Comparison of ENCODE assay signal across 11 cellular contexts in genomic region chr1:206506405-206506802, GRCh38. TPM values are rescaled to one million over a fixed set of nuclear protein-coding genes. Genes with fewer than 3 reads are reported as not detected.
A peak's percentile ranks its signal among the peaks of the same experiment; 100 is the strongest.
DNase-seq lines count a peak whose midpoint lies in the region; ATAC-seq and TF ChIP-seq lines count a peak whose summit lies in the region.
"Had no signal": no experiment of that assay in that cellular context is flagged by ENCODE, and none has a peak within 500 bp of the region (broad histone marks: within the 10 kb centered on the region; RNA-seq: fewer than 3 reads in every experiment).

No MANE protein-coding gene starts in this region.

- H3K36me3 ChIP-seq in CD4-positive, alpha-beta memory T cell (ENCODE audit: insufficient read depth, low read length), result no peaks in the 10 kb centered on the region
- H3K36me3 ChIP-seq in IMR-90 (ENCODE audit: control insufficient read depth, insufficient read depth, low read length) (no peaks in the 10 kb centered on the region), osteoblast (ENCODE audit: insufficient read depth, low read length) (no peaks in the 10 kb centered on the region), Karpas-422 (ENCODE audit: insufficient read depth, low read length) (no peaks in the 10 kb centered on the region)
- H3K36me3 ChIP-seq: gastroesophageal sphincter had no signal

- 0 out of 2 replicates have a peak overlapping the region, but pooled peaks have one; percentile 6 for H2BK120ac ChIP-seq in IMR-90 (ENCODE audit: low read depth, low read length)

- H3K56ac ChIP-seq in IMR-90 (ENCODE audit: extremely low read depth, insufficient read depth, low read length), result no peak overlapping the region

- DNase-seq in CD4-positive, alpha-beta memory T cell, result no peak
- DNase-seq in IMR-90 (no peak), osteoblast (ENCODE audit: insufficient read length, low spot score, missing footprints) (peak; percentile 75), Karpas-422 (no peak)
- DNase-seq in effector memory CD8-positive, alpha-beta T cell, result no peak
- no peak for DNase-seq in stimulated activated naive CD4-positive, alpha-beta T cell (lab: John Stamatoyannopoulos, UW)
- DNase-seq: NCI-H2029 treated with DMSO at 0.1 percent for 48 hours had no signal

- no TSS peak for BruUV-seq in IMR-90 (replicated peaks; lab: Mats Ljungman, UMichigan)

- ATAC-seq in IMR-90 (ENCODE audit: low read depth), result no peak
- ATAC-seq in effector memory CD8-positive, alpha-beta T cell (replicated peaks), result no peak
- ATAC-seq in GM21526 (IDR thresholded peaks at IDR 0.05; ENCODE audit: low FRiP score, unreplicated experiment), result no peak
- ATAC-seq in GM21717 (IDR thresholded peaks at IDR 0.05; ENCODE audit: unreplicated experiment), result no peak

- H3K27me3 Mint-ChIP-seq in CD4-positive, alpha-beta memory T cell, result peaks cover 6 to 8% of the 10 kb centered on the region in 2 donors
- peaks cover 12 to 23% of the 10 kb centered on the region in 2 donors for H3K27me3 Mint-ChIP-seq in effector memory CD8-positive, alpha-beta T cell

- in situ Hi-C loops in IMR-90 (cut with MboI; ENCODE audit: low sequenced_read_pairs), result no loop called here

- H3K18ac ChIP-seq in IMR-90 (ENCODE audit: low read depth, low read length), result no peak overlapping the region

- H3K36me3 Mint-ChIP-seq in CD4-positive, alpha-beta memory T cell, result peaks cover 0 to 2% of the 10 kb centered on the region in 2 donors
- H3K36me3 Mint-ChIP-seq in effector memory CD8-positive, alpha-beta T cell (ENCODE audit: insufficient read depth), result peaks cover 8% of the 10 kb centered on the region

- no peak overlapping the region for H4K5ac ChIP-seq in IMR-90 (ENCODE audit: low read depth, low read length)

- H3K4me3 Mint-ChIP-seq in CD4-positive, alpha-beta memory T cell, result peak overlapping the region; percentile 80 to 89 (median 82)
- peak overlapping the region; percentile 79 to 81 for H3K4me3 Mint-ChIP-seq in effector memory CD8-positive, alpha-beta T cell

- H2AK5ac ChIP-seq in IMR-90 (ENCODE audit: low read depth, low read length), result peak overlapping the region; percentile 37; the same call in 1 of the 2 replicates

- H3K27ac Mint-ChIP-seq in CD4-positive, alpha-beta memory T cell, result peak overlapping the region in 4 of 7 donors; percentile 44 to 66 (median 52)
- no peak overlapping the region for H3K27ac Mint-ChIP-seq in effector memory CD8-positive, alpha-beta T cell

- POLR2A ChIA-PET in CD4-positive, alpha-beta memory T cell (lab: Charles Lee; ENCODE audit: partially characterized antibody), result interaction anchor here (0.6 to 3.4 kb wide), 11 partner anchors 9 to 106 kb away, joined by 3 to 30 read pairs (median 5); partner anchors contain the start of genes EIF2D and IKBKE
- POLR2A ChIA-PET in IMR-90 (lab: Charles Lee; ENCODE audit: unreplicated experiment), result no interaction called here

- peaks cover 16% of the 10 kb centered on the region for H3K9me1 ChIP-seq in IMR-90 (ENCODE audit: insufficient read depth, low read length)

- H4K20me1 ChIP-seq in IMR-90 (ENCODE audit: insufficient read depth, low read length) (0 out of 2 replicates have a peak, but pooled peaks cover 3% of the 10 kb centered on the region), osteoblast (ENCODE audit: insufficient read depth, low read length) (no peaks in the 10 kb centered on the region), Karpas-422 (ENCODE audit: insufficient read depth, low read depth, low read length) (no peaks in the 10 kb centered on the region)

- H3K14ac ChIP-seq in IMR-90 (replicated peaks; ENCODE audit: low read depth, low read length), result no peak overlapping the region

- no peak overlapping the region for H2BK15ac ChIP-seq in IMR-90 (ENCODE audit: low read depth, low read length)

- TF ChIP-seq RAD21 in IMR-90 (IDR thresholded peaks at IDR 0.05; ENCODE audit: low read length), result no peak

- H2BK20ac ChIP-seq in IMR-90 (ENCODE audit: low read depth, low read length), result no peak overlapping the region

- H3K9me2 ChIP-seq in Karpas-422 (replicated peaks; ENCODE audit: insufficient read depth, low read length), result no peaks in the 10 kb centered on the region

- no peak overlapping the region for H3K4ac ChIP-seq in IMR-90 (ENCODE audit: low read depth, low read length)

- H3K79me1 ChIP-seq in IMR-90 (ENCODE audit: low read depth in 1 of 2, low read length in 2 of 2), result peaks cover 0 to 5% of the 10 kb centered on the region in 2 experiments; a peak in 1 of 4 replicates

- no peak overlapping the region for H4K8ac ChIP-seq in IMR-90 (ENCODE audit: low read depth in 2 of 2, low read length in 2 of 2)

- H2AFZ ChIP-seq in IMR-90 (replicated peaks; ENCODE audit: low read length, poor library complexity) (peak overlapping the region; percentile 90), osteoblast (ENCODE audit: low read length) (no peak overlapping the region), Karpas-422 (ENCODE audit: low read length) (no peak overlapping the region)

- H3K79me2 ChIP-seq in osteoblast (ENCODE audit: insufficient read depth, low read length), result no peaks in the 10 kb centered on the region
- H3K79me2 ChIP-seq in Karpas-422 (ENCODE audit: low read length), result no peaks in the 10 kb centered on the region

- dilution Hi-C loops in IMR-90 (cut with HindIII; ENCODE audit: low sequenced_read_pairs, unreplicated experiment), result no loop called here

- intact Hi-C loops in CD4-positive, alpha-beta memory T cell (cut with micrococcal nuclease), result loop anchor here (1.0 to 2.0 kb wide), 3 partner anchors 44 to 128 kb away; no protein-coding TSS in a partner anchor
- intact Hi-C loops in IMR-90 (cut with micrococcal nuclease), result loop anchor here (1.0 kb wide), 1 partner anchor 77 kb away; no protein-coding TSS in a partner anchor

- no peak overlapping the region for H2BK5ac ChIP-seq in IMR-90 (ENCODE audit: low read depth, low read length, poor library complexity, severe bottlenecking)

- CTCF ChIA-PET in CD4-positive, alpha-beta memory T cell (lab: Charles Lee; ENCODE audit: partially characterized antibody), result interaction anchor here (0.7 to 2.2 kb wide), 11 partner anchors 8 to 79 kb away, joined by 3 to 12 read pairs (median 4); partner anchors contain the start of gene IKBKE
- CTCF ChIA-PET in IMR-90 (lab: Yijun Ruan, JAX), result interaction anchor here (0.5 to 2.1 kb wide), 3 partner anchors 69 to 87 kb away, joined by 3 to 6 read pairs (median 3); no protein-coding TSS in a partner anchor

- no peaks in the 10 kb centered on the region for H3K9me3 Mint-ChIP-seq in CD4-positive, alpha-beta memory T cell
- H3K9me3 Mint-ChIP-seq in effector memory CD8-positive, alpha-beta T cell, result no peaks in the 10 kb centered on the region

- peaks cover 45% of the 10 kb centered on the region for H3K4me1 ChIP-seq in CD4-positive, alpha-beta memory T cell (ENCODE audit: insufficient read depth, low read length)
- peaks cover 24% of the 10 kb centered on the region for H3K4me1 ChIP-seq in IMR-90 (ENCODE audit: control insufficient read depth, insufficient read depth, low read length)
- H3K4me1 ChIP-seq in osteoblast (ENCODE audit: insufficient read depth, low read length), result peaks cover 36% of the 10 kb centered on the region
- no peaks in the 10 kb centered on the region for H3K4me1 ChIP-seq in Karpas-422 (ENCODE audit: low read length)

- H3K4me3 ChIP-seq in CD4-positive, alpha-beta memory T cell (ENCODE audit: low read length in 2 of 2), result peak overlapping the region in 1 of 2 donors; percentile 58
- no peak overlapping the region for H3K4me3 ChIP-seq in IMR-90 (ENCODE audit: insufficient read depth, low read depth, low read length)
- H3K4me3 ChIP-seq in osteoblast (ENCODE audit: insufficient read depth, low read length), result peak overlapping the region; percentile 66
- H3K4me3 ChIP-seq in Karpas-422 (ENCODE audit: low read length), result no peak overlapping the region

- H3K27ac ChIP-seq in CD4-positive, alpha-beta memory T cell (ENCODE audit: low read depth, low read length), result no peak overlapping the region
- no peak overlapping the region for H3K27ac ChIP-seq in IMR-90 (ENCODE audit: insufficient read depth, low read length)
- H3K27ac ChIP-seq in osteoblast (ENCODE audit: low read depth, low read length), result no peak overlapping the region
- no peak overlapping the region for H3K27ac ChIP-seq in Karpas-422 (ENCODE audit: low read length)
- H3K27ac ChIP-seq: SK-N-MC had no signal

- H2AK9ac ChIP-seq in IMR-90 (replicated peaks; ENCODE audit: low read depth, low read length, poor library complexity), result peak overlapping the region; percentile 51

- no peak for TF ChIP-seq POLR2A in IMR-90 (IDR thresholded peaks at IDR 0.05; ENCODE audit: low read depth, low read length)

- H3K9ac ChIP-seq in IMR-90 (ENCODE audit: low read depth, low read length), result no peak overlapping the region
- no peak overlapping the region for H3K9ac ChIP-seq in Karpas-422 (ENCODE audit: low read length)

- peaks cover 4% of the 10 kb centered on the region for H3K27me3 ChIP-seq in CD4-positive, alpha-beta memory T cell (ENCODE audit: insufficient read depth, low read length)
- no peaks in the 10 kb centered on the region for H3K27me3 ChIP-seq in IMR-90 (ENCODE audit: control insufficient read depth, insufficient read depth, low read length)
- H3K27me3 ChIP-seq in osteoblast (ENCODE audit: insufficient read depth, low read length), result peaks cover 24% of the 10 kb centered on the region
- no peaks in the 10 kb centered on the region for H3K27me3 ChIP-seq in Karpas-422 (ENCODE audit: low read length)

- 95% methylated on average over 3 of the region's 8 CpGs; no CpG with 5 or more reads in 1 of the 2 experiments for WGBS in IMR-90 (ENCODE audit: extremely low coverage in 2 of 2, insufficient read length in 1 of 2), 2 experiments

- no peak overlapping the region for H4K91ac ChIP-seq in IMR-90 (ENCODE audit: insufficient read depth, low read depth, low read length)

- TF ChIP-seq CTCF in IMR-90 (conservative IDR thresholded peaks at IDR 0.05; ENCODE audit: low read depth, low read length), result no peak
- TF ChIP-seq CTCF in osteoblast (IDR thresholded peaks at IDR 0.05; ENCODE audit: extremely low read depth, low read depth, low read length), result no peak

- no peak overlapping the region for H3K23ac ChIP-seq in IMR-90 (ENCODE audit: low read depth, low read length)

- H3K9me3 ChIP-seq in CD4-positive, alpha-beta memory T cell (ENCODE audit: control insufficient read depth in 1 of 2, low read length in 2 of 2), result no peaks in the 10 kb centered on the region
- no peaks in the 10 kb centered on the region for H3K9me3 ChIP-seq in IMR-90 (ENCODE audit: control insufficient read depth, insufficient read depth, low read length)
- no peaks in the 10 kb centered on the region for H3K9me3 ChIP-seq in osteoblast (ENCODE audit: low read depth, low read length)
- H3K9me3 ChIP-seq in Karpas-422 (ENCODE audit: low read length), result no peaks in the 10 kb centered on the region
- H3K9me3 ChIP-seq: gastroesophageal sphincter had no signal

- peaks cover 17 to 60% (median 34%) of the 10 kb centered on the region in 4 donors for H3K4me1 Mint-ChIP-seq in CD4-positive, alpha-beta memory T cell
- peaks cover 23 to 30% of the 10 kb centered on the region in 2 donors for H3K4me1 Mint-ChIP-seq in effector memory CD8-positive, alpha-beta T cell (ENCODE audit: low read depth in 2 of 2)

- H3K4me2 ChIP-seq in IMR-90 (ENCODE audit: low read depth, low read length), result no peak overlapping the region
- H3K4me2 ChIP-seq in osteoblast (ENCODE audit: insufficient read depth, low read length), result peak overlapping the region; percentile 74
- H3K4me2 ChIP-seq in Karpas-422 (ENCODE audit: low read depth, low read length, poor library complexity, severe bottlenecking), result no peak overlapping the region

RNA-seq across cellular contexts. Expression of gene RASSF5, which starts 0.9 kb away (rescaled TPM):
- total RNA-seq in CD4-positive, alpha-beta memory T cell, result 100 to 1,000 TPM; 186 to 190 TPM
- 100 to 1,000 TPM; 249 to 298 TPM for polyA plus RNA-seq in CD4-positive, alpha-beta memory T cell
- 0.18 and 0.56 TPM in 2 replicates for total RNA-seq in IMR-90 (2012; rRNA removed)
- polyA plus RNA-seq in IMR-90 (2012; rRNA removed), result 1.1 TPM in 2 replicates
- polyA plus RNA-seq in IMR-90 (2012; cell fraction: cytosol; rRNA removed), result 0.39 and 1.2 TPM in 2 replicates
- polyA plus RNA-seq in IMR-90 (2012; cell fraction: nucleus; rRNA removed; ENCODE audit: low replicate concordance), result 2.3 and 3.2 TPM in 2 replicates
- total RNA-seq in osteoblast, result 0.59 and 0.72 TPM in 2 replicates
- total RNA-seq in Karpas-422 (2014; rRNA removed; shearing (Covaris generic); ENCODE audit: low replicate concordance), result 27.2 and 29.5 TPM in 2 replicates

RNA-seq across cellular contexts. Expression of gene IKBKE, which starts 36.1 kb away (rescaled TPM):
- 10 to 100 TPM; 81.8 to 92.3 TPM for total RNA-seq in CD4-positive, alpha-beta memory T cell
- polyA plus RNA-seq in CD4-positive, alpha-beta memory T cell, result 10 to 100 TPM; 46.8 to 56.3 TPM
- total RNA-seq in IMR-90 (2012; rRNA removed), result 21.4 and 24.0 TPM in 2 replicates
- 20.3 and 21.0 TPM in 2 replicates for polyA plus RNA-seq in IMR-90 (2012; rRNA removed)
- 14.8 and 17.1 TPM in 2 replicates for polyA plus RNA-seq in IMR-90 (2012; cell fraction: cytosol; rRNA removed)
- polyA plus RNA-seq in IMR-90 (2012; cell fraction: nucleus; rRNA removed; ENCODE audit: low replicate concordance), result 47.3 and 62.4 TPM in 2 replicates
- 14.7 and 18.8 TPM in 2 replicates for total RNA-seq in osteoblast
- 36.0 and 45.4 TPM in 2 replicates for total RNA-seq in Karpas-422 (2014; rRNA removed; shearing (Covaris generic); ENCODE audit: low replicate concordance)

Comparison
In these comparisons a context has a peak if more than half of its experiments do, and no peak if none do; other contexts are left out.
1. H3K27ac Mint-ChIP-seq: peak in CD4-positive, alpha-beta memory T cell (4 of 7); none in effector memory CD8-positive, alpha-beta T cell (0 of 2).
2. RNA of gene RASSF5, which starts 0.9 kb away (total RNA-seq): 186 to 190 TPM in CD4-positive, alpha-beta memory T cell and 27.2 to 29.5 TPM in Karpas-422; 0.59 to 0.72 TPM in osteoblast and 0.18 to 0.56 TPM in IMR-90; every median in the first group is over 10 times any median in the second.